Comparison of ENCODE assay signal across 8 cellular contexts in the genomic region with DNA sequence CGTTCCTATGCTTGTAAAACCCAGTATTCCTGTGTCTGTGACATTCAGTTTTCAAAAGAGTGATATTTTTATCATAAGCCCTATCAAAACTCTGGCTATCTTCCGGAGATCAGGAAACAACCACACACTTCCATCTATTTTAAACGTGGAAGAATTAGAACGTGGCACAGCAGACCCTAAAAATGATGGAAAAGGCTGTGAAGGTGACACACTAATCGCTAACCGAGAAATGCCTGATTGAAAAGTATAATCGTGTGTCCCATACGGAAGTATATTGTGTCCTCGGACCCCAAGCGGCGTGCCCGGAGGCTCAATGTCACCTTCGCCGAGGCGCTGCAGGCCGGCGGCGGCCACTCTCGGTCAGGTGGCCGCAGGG. TPM values are rescaled to one million over a fixed set of nuclear protein-coding genes. Genes with fewer than 3 reads are reported as not detected.
A peak's percentile ranks its signal among the peaks of the same experiment; 100 is the strongest.
DNase-seq lines count a peak whose midpoint lies in the region; ATAC-seq and TF ChIP-seq lines count a peak whose summit lies in the region.

No MANE protein-coding gene starts in this region.

- peaks cover 42% of the 10 kb centered on the region for H4K20me1 ChIP-seq in neural progenitor cell (ENCODE audit: low read depth)

- peak overlapping the region; percentile 79 for H3K4me3 Mint-ChIP-seq in endodermal cell
- peak overlapping the region; percentile 95 for H3K4me3 Mint-ChIP-seq in neural progenitor cell

- H3K4me1 Mint-ChIP-seq in endodermal cell (no peaks in the 10 kb centered on the region), neural progenitor cell (peaks cover 11% of the 10 kb centered on the region)

- peaks cover 4% of the 10 kb centered on the region for H3K36me3 Mint-ChIP-seq in endodermal cell (ENCODE audit: low read depth)
- peaks cover 5% of the 10 kb centered on the region for H3K36me3 Mint-ChIP-seq in neural progenitor cell

- no peaks in the 10 kb centered on the region for H3K27me3 ChIP-seq in endodermal cell (ENCODE audit: control insufficient read depth, insufficient read depth, low read length, poor library complexity, severe bottlenecking)
- H3K27me3 ChIP-seq in neural progenitor cell: no peaks in the 10 kb centered on the region

- TF ChIP-seq CTCF in endodermal cell (conservative IDR thresholded peaks at IDR 0.05): no peak
- no peak for TF ChIP-seq CTCF in neural progenitor cell (IDR thresholded peaks at IDR 0.05)

- H3K79me2 ChIP-seq in neural progenitor cell (ENCODE audit: low read depth): peaks cover 54% of the 10 kb centered on the region

- H3K36me3 ChIP-seq in endodermal cell (ENCODE audit: control insufficient read depth, insufficient read depth, low read length) (peaks cover 13% of the 10 kb centered on the region), neural progenitor cell (no peaks in the 10 kb centered on the region)

- peak overlapping the region; percentile 100 for H3K4me3 ChIP-seq in endodermal cell (ENCODE audit: low read length)
- peak overlapping the region; percentile 85 for H3K4me3 ChIP-seq in neural progenitor cell

- H3K4me1 ChIP-seq in endodermal cell (ENCODE audit: control insufficient read depth, insufficient read depth, low read length) (no peaks in the 10 kb centered on the region), neural progenitor cell (peaks cover 4% of the 10 kb centered on the region)

- peak overlapping the region; percentile 77 for H2AFZ ChIP-seq in neural progenitor cell (replicated peaks)

- H3K27ac ChIP-seq in endodermal cell (ENCODE audit: low read depth, low read length) (peak overlapping the region; percentile 92), neural progenitor cell (peak overlapping the region; percentile 88)

- H3K27me3 Mint-ChIP-seq in endodermal cell (ENCODE audit: insufficient read depth) (peaks cover under 1% of the 10 kb centered on the region), neural progenitor cell (ENCODE audit: insufficient read depth, low read depth) (peaks cover 4% of the 10 kb centered on the region)

- no peaks in the 10 kb centered on the region for H3K9me3 ChIP-seq in endodermal cell (ENCODE audit: control insufficient read depth, low read length)
- no peaks in the 10 kb centered on the region for H3K9me3 ChIP-seq in neural progenitor cell (ENCODE audit: low read depth)

- peak; percentile 21 for DNase-seq in NCI-H2196 (lab: John Stamatoyannopoulos, UW; ENCODE audit: unreplicated experiment)
- no peak for DNase-seq in NCI-H2196 treated with DMSO at 0.1 percent for 48 hours (lab: John Stamatoyannopoulos, UW; ENCODE audit: unreplicated experiment)
- DNase-seq in OCI-M1 (lab: John Stamatoyannopoulos, UW): peak; percentile 76
- no peak for DNase-seq in endodermal cell
- DNase-seq in neural progenitor cell (ENCODE audit: low spot score): no peak
- no peak for DNase-seq in CD1c-positive myeloid dendritic cell (ENCODE audit: extremely low spot score)
- DNase-seq in NCI-H2107 treated with DMSO at 0.1 percent for 48 hours (lab: John Stamatoyannopoulos, UW; ENCODE audit: unreplicated experiment): no peak

- H3K27ac Mint-ChIP-seq in endodermal cell: peak overlapping the region; percentile 87
- peak overlapping the region; percentile 23 for H3K27ac Mint-ChIP-seq in neural progenitor cell

- ATAC-seq in HG03442 (IDR thresholded peaks at IDR 0.05; ENCODE audit: unreplicated experiment): no peak

- peaks cover 19% of the 10 kb centered on the region for H3F3A ChIP-seq in neural progenitor cell (ENCODE audit: low read depth)

- 2% methylated on average over 5 to 20 of the region's 20 CpGs for WGBS in endodermal cell (ENCODE audit: insufficient coverage in 1 of 2, insufficient read length in 1 of 2), 2 experiments

- H3K9ac ChIP-seq in endodermal cell (ENCODE audit: extremely low read depth, low read length, poor library complexity, severe bottlenecking) (peak overlapping the region; percentile 88), neural progenitor cell (peak overlapping the region; percentile 56)

- peak overlapping the region; percentile 96 for H3K4me2 ChIP-seq in neural progenitor cell

- H3K9me3 Mint-ChIP-seq in endodermal cell (no peaks in the 10 kb centered on the region), neural progenitor cell (no peaks in the 10 kb centered on the region)

RNA-seq across cellular contexts. Expression of gene COX5A, which starts 0.7 kb away (rescaled TPM):
- 100 to 1,000 TPM; 243 to 279 TPM for total RNA-seq in endodermal cell
- polyA plus RNA-seq in endodermal cell (2013, experiment 1 of 2): 279 TPM
- polyA plus RNA-seq in endodermal cell (2013, experiment 2 of 2): 257 TPM
- 144 and 200 TPM in 2 replicates for total RNA-seq in neural progenitor cell (ENCODE audit: low replicate concordance)

RNA-seq across cellular contexts. Expression of gene RPP25, which starts 19.4 kb away (rescaled TPM):
- total RNA-seq in endodermal cell (1 to 10 TPM; 4.6 to 9.9 TPM), neural progenitor cell (ENCODE audit: low replicate concordance) (2.5 and 7.2 TPM in 2 replicates)
- 5.6 TPM for polyA plus RNA-seq in endodermal cell (2013, experiment 1 of 2)
- polyA plus RNA-seq in endodermal cell (2013, experiment 2 of 2): 4.5 TPM

RNA-seq across cellular contexts. Expression of gene FAM219B, which starts 30.6 kb away (rescaled TPM):
- total RNA-seq in endodermal cell (100 to 1,000 TPM; 109 to 112 TPM), neural progenitor cell (ENCODE audit: low replicate concordance) (120 and 124 TPM in 2 replicates)
- polyA plus RNA-seq in endodermal cell (2013, experiment 1 of 2): 75.1 TPM
- polyA plus RNA-seq in endodermal cell (2013, experiment 2 of 2): 64.5 TPM

RNA-seq across cellular contexts. Expression of gene MPI, which starts 47.4 kb away (rescaled TPM):
- total RNA-seq in endodermal cell: 10 to 100 TPM; 50.3 to 59.2 TPM
- polyA plus RNA-seq in endodermal cell (2013, experiment 1 of 2): 52.8 TPM
- 41.9 TPM for polyA plus RNA-seq in endodermal cell (2013, experiment 2 of 2)
- 77.7 and 106 TPM in 2 replicates for total RNA-seq in neural progenitor cell (ENCODE audit: low replicate concordance)

RNA-seq across cellular contexts. Expression of gene SCAMP5, which starts 58.1 kb away (rescaled TPM):
- total RNA-seq in endodermal cell (10 to 100 TPM; 21.9 to 33.5 TPM), neural progenitor cell (ENCODE audit: low replicate concordance) (16.4 and 24.9 TPM in 2 replicates)
- 19.6 TPM for polyA plus RNA-seq in endodermal cell (2013, experiment 1 of 2)
- polyA plus RNA-seq in endodermal cell (2013, experiment 2 of 2): 13.5 TPM

Comparison
In these comparisons a context has a peak if more than half of its experiments do, and no peak if none do; other contexts are left out.
1. DNase-seq: peak in NCI-H2196 (single experiment) and OCI-M1 (single experiment); none in NCI-H2196 treated with DMSO at 0.1 percent for 48 hours (single experiment), endodermal cell (single experiment), neural progenitor cell (single experiment), CD1c-positive myeloid dendritic cell (single experiment) and NCI-H2107 treated with DMSO at 0.1 percent for 48 hours (single experiment).